8 cellular contexts compared by ENCODE assay signal in genomic region chr12:68175566-68176033, GRCh38. TPM values are rescaled to one million over a fixed set of nuclear protein-coding genes. Genes with fewer than 3 reads are reported as not detected.
DNase-seq lines count a peak whose midpoint lies in the region; ATAC-seq, FAIRE-seq and TF ChIP-seq lines count a peak whose summit lies in the region.

No MANE protein-coding gene starts in this region.

- no peak overlapping the region for H3K27ac ChIP-seq in tibial nerve

- no peak for TF ChIP-seq EP300 in tibial nerve (IDR thresholded peaks at IDR 0.05)

- no peaks in the 10 kb centered on the region for H3K4me1 ChIP-seq in tibial nerve

- TF ChIP-seq CTCF in tibial nerve (IDR thresholded peaks at IDR 0.05), result no peak

- FAIRE-seq in GM19239 (lab: Jason Lieb, UNC), result peak; percentile 74

- no peaks in the 10 kb centered on the region for H3K9me3 ChIP-seq in tibial nerve

- no peaks in the 10 kb centered on the region for H3K36me3 ChIP-seq in tibial nerve

- ATAC-seq in HG03139 (IDR thresholded peaks at IDR 0.05; ENCODE audit: unreplicated experiment), result peak; percentile 87

- peak; percentile 25 for DNase-seq in GM19239 (ENCODE audit: insufficient read length, low spot score)
- DNase-seq in activated CD8-positive, alpha-beta memory T cell treated with anti-CD3 and anti-CD28 coated beads, Interleukin-2, amount 50 U/mL, for 24 hours (ENCODE audit: extremely low read depth), result peak; percentile 21
- peak; percentile 33 to 49 for DNase-seq in stimulated activated CD4-positive, alpha-beta T cell treated with anti-CD3 and anti-CD28 coated beads, Interleukin-12 subunit alpha, Interleukin-12 subunit beta, amount 100 ng/mL, for 24 hours (ENCODE audit: low read depth in 2 of 2)
- no peak for DNase-seq in COLO668 (lab: John Stamatoyannopoulos, UW; ENCODE audit: unreplicated experiment)
- no peak for DNase-seq in D341Med (ENCODE audit: low spot score)
- no peak for DNase-seq in NCI-H2227 (lab: John Stamatoyannopoulos, UW; ENCODE audit: unreplicated experiment)
- DNase-seq in tibial nerve (ENCODE audit: low spot score in 2 of 2), result no peak

- TF ChIP-seq POLR2A in tibial nerve (IDR thresholded peaks at IDR 0.05), result no peak

- WGBS in tibial nerve, 2 donors, result 44 to 56% methylated on average over 4 of the region's 4 CpGs

- H3K27me3 ChIP-seq in tibial nerve, result no peaks in the 10 kb centered on the region

- H3K4me3 ChIP-seq in tibial nerve, result no peak overlapping the region

RNA-seq across cellular contexts. Expression of gene IFNG, which starts 16.1 kb away (rescaled TPM):
- total RNA-seq in tibial nerve, result not detected

RNA-seq across cellular contexts. Expression of gene IL26, which starts 50.0 kb away (rescaled TPM):
- not detected for total RNA-seq in tibial nerve

Comparison
In these comparisons a context has a peak if more than half of its experiments do, and no peak if none do; other contexts are left out.
1. DNase-seq: peak in GM19239 (single experiment), activated CD8-positive, alpha-beta memory T cell treated with anti-CD3 and anti-CD28 coated beads, Interleukin-2, amount 50 U/mL, for 24 hours (single experiment) and stimulated activated CD4-positive, alpha-beta T cell treated with anti-CD3 and anti-CD28 coated beads, Interleukin-12 subunit alpha, Interleukin-12 subunit beta, amount 100 ng/mL, for 24 hours (2 of 2); none in COLO668 (single experiment), D341Med (single experiment), NCI-H2227 (single experiment) and tibial nerve (0 of 2).